In genomic region chr15:91984006-91984405, GRCh38 we compare ENCODE assay signal across 25 cellular contexts.
"Had no signal": no experiment of that assay in that cellular context is flagged by ENCODE, and none has a peak within 500 bp of the region (broad histone marks: within the 10 kb centered on the region; RNA-seq: fewer than 3 reads in every experiment).

No MANE protein-coding gene starts in this region.

- H3K27me3 ChIP-seq: gastroesophageal sphincter, pancreas, spleen, transverse colon had no signal

- H3K36me3 ChIP-seq: gastroesophageal sphincter, lower lobe of right lung, pancreas, spleen, transverse colon had no signal

- H3K4me1 Mint-ChIP-seq: memory B cell; mesothelial cell of epicardium; stimulated activated memory B cell treated with anti-CD40 and anti-IgM and Interleukin-4, amounts not matched to agents 10 μg/mL and 1 μg/mL and 100 μg/mL, for 72 hours had no signal

- H3K36me3 Mint-ChIP-seq: memory B cell; mesothelial cell of epicardium; natural killer cell treated with Interleukin-12 subunit alpha and Interleukin-12 subunit beta and Interleukin-15 and Interleukin-18, amount 100 ng/mL, for 72 hours; stimulated activated memory B cell treated with anti-CD40 and anti-IgM and Interleukin-4, amounts not matched to agents 10 μg/mL and 1 μg/mL and 100 μg/mL, for 72 hours had no signal

- H3K9me3 ChIP-seq: gastroesophageal sphincter, lower lobe of right lung, pancreas, psoas muscle, spleen, transverse colon had no signal

- H3K27ac ChIP-seq: gastroesophageal sphincter, lower lobe of right lung, pancreas, psoas muscle, transverse colon had no signal

- H3K27ac Mint-ChIP-seq: memory B cell; mesothelial cell of epicardium; natural killer cell treated with Interleukin-12 subunit alpha and Interleukin-12 subunit beta and Interleukin-15 and Interleukin-18, amount 100 ng/mL, for 72 hours; stimulated activated memory B cell treated with anti-CD40 and anti-IgM and Interleukin-4, amounts not matched to agents 10 μg/mL and 1 μg/mL and 100 μg/mL, for 72 hours; stimulated activated naive CD8-positive, alpha-beta T cell treated with anti-CD3 and anti-CD28 coated beads, Interleukin-15, Interleukin-2, amounts not matched to agents 100 ng/mL and 50 ng/mL, for 24 hours had no signal

- H3K9me3 Mint-ChIP-seq: memory B cell; mesothelial cell of epicardium; natural killer cell treated with Interleukin-12 subunit alpha and Interleukin-12 subunit beta and Interleukin-15 and Interleukin-18, amount 100 ng/mL, for 72 hours; stimulated activated memory B cell treated with anti-CD40 and anti-IgM and Interleukin-4, amounts not matched to agents 10 μg/mL and 1 μg/mL and 100 μg/mL, for 72 hours; stimulated activated naive CD8-positive, alpha-beta T cell treated with anti-CD3 and anti-CD28 coated beads, Interleukin-15, Interleukin-2, amounts not matched to agents 100 ng/mL and 50 ng/mL, for 24 hours had no signal

- ATAC-seq: esophagus mucosa; gastroesophageal sphincter; left lobe of liver; lower lobe of right lung; natural killer cell treated with Interleukin-12 subunit alpha and Interleukin-12 subunit beta and Interleukin-15 and Interleukin-18, amount 100 ng/mL, for 72 hours; psoas muscle; sciatic nerve; stimulated activated memory B cell treated with anti-CD40 and anti-IgM and Interleukin-4, amounts not matched to agents 10 μg/mL and 1 μg/mL and 100 μg/mL, for 72 hours had no signal

- DNase-seq: caudate nucleus; effector memory CD4-positive, alpha-beta T cell; foreskin fibroblast; glutamatergic neuron; hippocampal formation; kidney glomerular epithelial cell; lower lobe of right lung; occipital lobe; pancreas; psoas muscle; retina; spleen; stimulated activated CD4-positive, alpha-beta T cell treated with anti-CD3 and anti-CD28 coated beads, Interleukin-15, amount 100 ng/mL, for 24 hours; stimulated activated CD4-positive, alpha-beta T cell treated with anti-CD3 and anti-CD28 coated beads, Interleukin-1b, Interleukin-23, amount 100 ng/mL, for 48 hours; stimulated activated CD4-positive, alpha-beta T cell treated with anti-CD3 and anti-CD28 coated beads, Interleukin-4, amount 100 ng/mL, for 24 hours; transverse colon had no signal

- H3K27me3 Mint-ChIP-seq: natural killer cell treated with Interleukin-12 subunit alpha and Interleukin-12 subunit beta and Interleukin-15 and Interleukin-18, amount 100 ng/mL, for 72 hours; stimulated activated naive CD8-positive, alpha-beta T cell treated with anti-CD3 and anti-CD28 coated beads, Interleukin-15, Interleukin-2, amounts not matched to agents 100 ng/mL and 50 ng/mL, for 24 hours had no signal

- H3K4me3 Mint-ChIP-seq: memory B cell; mesothelial cell of epicardium; natural killer cell treated with Interleukin-12 subunit alpha and Interleukin-12 subunit beta and Interleukin-15 and Interleukin-18, amount 100 ng/mL, for 72 hours; stimulated activated memory B cell treated with anti-CD40 and anti-IgM and Interleukin-4, amounts not matched to agents 10 μg/mL and 1 μg/mL and 100 μg/mL, for 72 hours; stimulated activated naive CD8-positive, alpha-beta T cell treated with anti-CD3 and anti-CD28 coated beads, Interleukin-15, Interleukin-2, amounts not matched to agents 100 ng/mL and 50 ng/mL, for 24 hours had no signal

- H3K4me1 ChIP-seq: lower lobe of right lung, pancreas, transverse colon had no signal

- H3K4me3 ChIP-seq: gastroesophageal sphincter, lower lobe of right lung, pancreas, psoas muscle, spleen, transverse colon had no signal
